In genomic region chr17:1713160-1713877, GRCh38 we compare ENCODE assay signal across 7 cellular contexts. TPM values are rescaled to one million over a fixed set of nuclear protein-coding genes. Genes with fewer than 3 reads are reported as not detected.
DNase-seq lines count a peak whose midpoint lies in the region; ATAC-seq and TF ChIP-seq lines count a peak whose summit lies in the region.
"Had no signal": no experiment of that assay in that cellular context is flagged by ENCODE, and none has a peak within 500 bp of the region (broad histone marks: within the 10 kb centered on the region; RNA-seq: fewer than 3 reads in every experiment).

No MANE protein-coding gene starts in this region.

- H3K36me3 ChIP-seq in SK-N-MC (ENCODE audit: insufficient read depth, low read length) (no peaks in the 10 kb centered on the region), fibroblast of lung (ENCODE audit: control insufficient read depth, insufficient read depth, low read length) (peaks cover 25% of the 10 kb centered on the region)

- H3K4me3 ChIP-seq in SK-N-MC (peak overlapping the region; percentile 93; the same call in 1 of the 2 replicates), fibroblast of lung (replicated peaks in 1 of 4; ENCODE audit: control extremely low read depth in 1 of 4, insufficient read depth in 1 of 4, low read depth in 3 of 4, low read length in 4 of 4) (peak overlapping the region; percentile 72 to 98 (median 90))

- H3K79me2 ChIP-seq in fibroblast of lung (ENCODE audit: control insufficient read depth, insufficient read depth, low read length) = peaks cover 41% of the 10 kb centered on the region

- no peaks in the 10 kb centered on the region for H3K27me3 ChIP-seq in fibroblast of lung (ENCODE audit: control insufficient read depth, insufficient read depth, low read length)

- H3K9ac ChIP-seq in SK-N-MC (ENCODE audit: insufficient read length) (no peak overlapping the region), fibroblast of lung (ENCODE audit: insufficient read depth, low read length) (peak overlapping the region; percentile 87)

- peaks cover 12% of the 10 kb centered on the region for H4K20me1 ChIP-seq in fibroblast of lung (ENCODE audit: control insufficient read depth, extremely low read depth, insufficient read depth, low read length)

- no peak for ATAC-seq in stimulated activated effector memory CD8-positive, alpha-beta T cell treated with anti-CD3 and anti-CD28 coated beads, Interleukin-12 subunit alpha, Interleukin-12 subunit beta, amount 100 ng/mL, for 72 hours
- no peak for ATAC-seq in HG02970 (IDR thresholded peaks at IDR 0.05; ENCODE audit: low FRiP score, unreplicated experiment)
- no peak for ATAC-seq in GM21576 (IDR thresholded peaks at IDR 0.05; ENCODE audit: unreplicated experiment)

- H2AFZ ChIP-seq in fibroblast of lung (ENCODE audit: low read length) = no peak overlapping the region

- H3K9me3 Mint-ChIP-seq in stimulated activated effector memory CD8-positive, alpha-beta T cell treated with anti-CD3 and anti-CD28 coated beads, Interleukin-12 subunit alpha, Interleukin-12 subunit beta, amount 100 ng/mL, for 72 hours = no peaks in the 10 kb centered on the region

- H3K4me2 ChIP-seq in fibroblast of lung (ENCODE audit: extremely low read depth, insufficient read depth, low read length) = peak overlapping the region; percentile 92

- H3K27ac ChIP-seq in SK-N-MC (peak overlapping the region; percentile 97), fibroblast of lung (ENCODE audit: insufficient read depth, low read length) (peak overlapping the region; percentile 99)

- H3K9me3 ChIP-seq in SK-N-MC (ENCODE audit: low read depth, low read length) = no peaks in the 10 kb centered on the region
- no peaks in the 10 kb centered on the region for H3K9me3 ChIP-seq in fibroblast of lung (ENCODE audit: control insufficient read depth, insufficient read depth, low read depth, low read length)

- DNase-seq in SK-N-MC (ENCODE audit: low read depth, low spot score) (no peak), fibroblast of lung (ENCODE audit: low read depth in 2 of 2) (peak in 1 of 2 donors; percentile 18), hypothalamus (lab: John Stamatoyannopoulos, UW) (no peak)
- DNase-seq in stimulated activated effector memory CD8-positive, alpha-beta T cell treated with anti-CD3 and anti-CD28 coated beads, Interleukin-12 subunit alpha, Interleukin-12 subunit beta, amount 100 ng/mL, for 72 hours (ENCODE audit: low spot score in 2 of 2) = no peak
- DNase-seq: NCI-H345 had no signal

- H3K4me3 Mint-ChIP-seq in stimulated activated effector memory CD8-positive, alpha-beta T cell treated with anti-CD3 and anti-CD28 coated beads, Interleukin-12 subunit alpha, Interleukin-12 subunit beta, amount 100 ng/mL, for 72 hours = no peak overlapping the region

- peak overlapping the region; percentile 13 for H3K27ac Mint-ChIP-seq in stimulated activated effector memory CD8-positive, alpha-beta T cell treated with anti-CD3 and anti-CD28 coated beads, Interleukin-12 subunit alpha, Interleukin-12 subunit beta, amount 100 ng/mL, for 72 hours

- H3K4me1 ChIP-seq in fibroblast of lung (ENCODE audit: control insufficient read depth, extremely low read depth, insufficient read depth, low read length) = peaks cover 25% of the 10 kb centered on the region

- TF ChIP-seq CTCF in fibroblast of lung (conservative IDR thresholded peaks at IDR 0.05 in 1 of 2, IDR thresholded peaks at IDR 0.05 in 1 of 2; ENCODE audit: low read depth in 1 of 2, low read length in 2 of 2) = no peak

- H3K4me1 Mint-ChIP-seq in stimulated activated effector memory CD8-positive, alpha-beta T cell treated with anti-CD3 and anti-CD28 coated beads, Interleukin-12 subunit alpha, Interleukin-12 subunit beta, amount 100 ng/mL, for 72 hours = peaks cover 56% of the 10 kb centered on the region

- H3K36me3 Mint-ChIP-seq in stimulated activated effector memory CD8-positive, alpha-beta T cell treated with anti-CD3 and anti-CD28 coated beads, Interleukin-12 subunit alpha, Interleukin-12 subunit beta, amount 100 ng/mL, for 72 hours = peaks cover 52% of the 10 kb centered on the region

RNA-seq across cellular contexts. Expression of gene TLCD2, which starts 3.1 kb away (rescaled TPM):
- 5.1 and 9.7 TPM in 2 replicates for total RNA-seq in fibroblast of lung
- 3.3 and 7.1 TPM in 2 replicates for polyA plus RNA-seq in fibroblast of lung
- polyA plus RNA-seq in fibroblast of lung (2012) = 3.8 and 10.9 TPM in 2 replicates
- 2.7 and 12.4 TPM in 2 replicates for polyA minus RNA-seq in fibroblast of lung (ENCODE audit: low replicate concordance)

RNA-seq across cellular contexts. Expression of gene WDR81, which starts 11.2 kb away (rescaled TPM):
- 26.2 and 31.5 TPM in 2 replicates for total RNA-seq in fibroblast of lung
- 5.4 and 6.6 TPM in 2 replicates for polyA plus RNA-seq in fibroblast of lung
- polyA plus RNA-seq in fibroblast of lung (2012) = 11.7 and 15.4 TPM in 2 replicates
- polyA minus RNA-seq in fibroblast of lung (ENCODE audit: low replicate concordance) = 18.6 and 20.9 TPM in 2 replicates

RNA-seq across cellular contexts. Expression of gene PRPF8, which starts 28.7 kb away (rescaled TPM):
- total RNA-seq in fibroblast of lung = 74.5 and 122 TPM in 2 replicates
- 88.9 and 140 TPM in 2 replicates for polyA plus RNA-seq in fibroblast of lung
- 132 and 182 TPM in 2 replicates for polyA plus RNA-seq in fibroblast of lung (2012)
- 607 and 770 TPM in 2 replicates for polyA minus RNA-seq in fibroblast of lung (ENCODE audit: low replicate concordance)

RNA-seq across cellular contexts. Expression of gene SERPINF2, which starts 29.4 kb away (rescaled TPM):
- under 0.01 and 0.17 TPM in 2 replicates for total RNA-seq in fibroblast of lung
- 0.06 and 0.09 TPM in 2 replicates for polyA plus RNA-seq in fibroblast of lung
- 0.10 TPM in 1 of 2 replicates, not detected in the other for polyA plus RNA-seq in fibroblast of lung (2012)
- 0.59 TPM in 1 of 2 replicates, not detected in the other for polyA minus RNA-seq in fibroblast of lung (ENCODE audit: low replicate concordance)

RNA-seq across cellular contexts. Expression of gene SERPINF1, which starts 48.5 kb away (rescaled TPM):
- 199 and 429 TPM in 2 replicates for total RNA-seq in fibroblast of lung
- polyA plus RNA-seq in fibroblast of lung = 140 and 360 TPM in 2 replicates
- 77.7 and 190 TPM in 2 replicates for polyA plus RNA-seq in fibroblast of lung (2012)
- 42.1 and 138 TPM in 2 replicates for polyA minus RNA-seq in fibroblast of lung (ENCODE audit: low replicate concordance)
